8 cellular contexts compared by ENCODE assay signal in genomic region chr19:47514869-47515588, GRCh38. TPM values are rescaled to one million over a fixed set of nuclear protein-coding genes. Genes with fewer than 3 reads are reported as not detected.
A peak's percentile ranks its signal among the peaks of the same experiment; 100 is the strongest.
DNase-seq lines count a peak whose midpoint lies in the region; ATAC-seq and TF ChIP-seq lines count a peak whose summit lies in the region.

Gene NAPA, minus strand, starts transcription at chr19:47515063. Its CDS starts 123 bp downstream, at chr19:47514940.

- peak; percentile 92 for TF ChIP-seq EP300 in ovary (IDR thresholded peaks at IDR 0.05)

- ATAC-seq in HG02763 (IDR thresholded peaks at IDR 0.05; ENCODE audit: unreplicated experiment): peak; percentile 84
- ATAC-seq in activated naive CD8-positive, alpha-beta T cell treated with anti-CD3 and anti-CD28 coated beads, Interleukin-2, amount 50 U/mL, for 24 hours: peak; percentile 95
- peak; percentile 99 for ATAC-seq in Right ventricle myocardium inferior

- H3K27me3 ChIP-seq in ovary: no peaks in the 10 kb centered on the region
- no peaks in the 10 kb centered on the region for H3K27me3 ChIP-seq in thyroid gland

- no peaks in the 10 kb centered on the region for H3K9me3 ChIP-seq in ovary
- no peaks in the 10 kb centered on the region for H3K9me3 ChIP-seq in thyroid gland

- H3K27me3 Mint-ChIP-seq in activated naive CD8-positive, alpha-beta T cell treated with anti-CD3 and anti-CD28 coated beads, Interleukin-2, amount 50 U/mL, for 24 hours: peaks cover 2% of the 10 kb centered on the region

- H3K4me3 Mint-ChIP-seq in activated naive CD8-positive, alpha-beta T cell treated with anti-CD3 and anti-CD28 coated beads, Interleukin-2, amount 50 U/mL, for 24 hours: peak within 1 kb of the TSS; percentile 97

- 0 to 1% (median 0%) methylated on average over 58 to 78 of the region's 78 CpGs for WGBS in ovary, 3 donors
- 1 to 2% methylated on average over 17 to 54 of the region's 78 CpGs for WGBS in thyroid gland, 2 donors

- H3K36me3 ChIP-seq in ovary: no peaks in the 10 kb centered on the region
- H3K36me3 ChIP-seq in thyroid gland: no peaks in the 10 kb centered on the region

- H3K4me1 Mint-ChIP-seq in activated naive CD8-positive, alpha-beta T cell treated with anti-CD3 and anti-CD28 coated beads, Interleukin-2, amount 50 U/mL, for 24 hours: peaks cover 84% of the 10 kb centered on the region

- peaks cover 2% of the 10 kb centered on the region for H3K36me3 Mint-ChIP-seq in activated naive CD8-positive, alpha-beta T cell treated with anti-CD3 and anti-CD28 coated beads, Interleukin-2, amount 50 U/mL, for 24 hours (ENCODE audit: low read depth)

- TF ChIP-seq POLR2A in ovary (IDR thresholded peaks at IDR 0.05): peak; percentile 95
- TF ChIP-seq POLR2A in thyroid gland (IDR thresholded peaks at IDR 0.05): peak; percentile 62 to 91

- TF ChIP-seq CTCF in GM12865 (IDR thresholded peaks at IDR 0.05; ENCODE audit: insufficient read depth, low read depth, low read length, missing control alignments): no peak
- TF ChIP-seq CTCF in ovary (IDR thresholded peaks at IDR 0.05): peak in 2 of 3 donors; percentile 23 to 98
- TF ChIP-seq CTCF in thyroid gland (IDR thresholded peaks at IDR 0.05): peak in 1 of 6 experiments; percentile 97

- DNase-seq in GM12865 (ENCODE audit: low read depth): peak; percentile 100
- DNase-seq in NCI-H1417 treated with DMSO at 0.1 percent for 48 hours (lab: John Stamatoyannopoulos, UW): peak; percentile 99
- peak; percentile 100 for DNase-seq in SW480 (ENCODE audit: low spot score)
- peak; percentile 100 for DNase-seq in activated naive CD8-positive, alpha-beta T cell treated with anti-CD3 and anti-CD28 coated beads, Interleukin-2, amount 50 U/mL, for 24 hours
- DNase-seq in Right ventricle myocardium inferior (ENCODE audit: missing footprints): peak; percentile 100
- DNase-seq in ovary: peak; percentile 100
- DNase-seq in thyroid gland: peak; percentile 100

- H3K4me3 ChIP-seq in GM12865 (ENCODE audit: low read depth, low read length): peak within 1 kb of the TSS; percentile 87
- H3K4me3 ChIP-seq in ovary: peak within 1 kb of the TSS; percentile 78
- peak within 1 kb of the TSS; percentile 68 to 100 (median 70) for H3K4me3 ChIP-seq in thyroid gland (replicated peaks in 1 of 3)

- H3K4me1 ChIP-seq in ovary (ENCODE audit: insufficient read depth): peaks cover 34% of the 10 kb centered on the region
- H3K4me1 ChIP-seq in thyroid gland: peaks cover 41 to 43% of the 10 kb centered on the region in 2 donors

- intact Hi-C loops in Right ventricle myocardium inferior (cut with DNase I) (loop anchor here (1.0 to 5.0 kb wide), 5 partner anchors 31 to 182 kb away; partner anchors contain the start of genes BICRA and KPTN), ovary (cut with DNase I) (loop anchor here in 3 of 4 donors (5.0 to 10.0 kb wide), 6 partner anchors 78 to 260 kb away; partner anchors contain the start of genes BICRA (in 2 of the 3) and SELENOW (in 1 of the 3)), thyroid gland (cut with DNase I) (loop anchor here (10.0 kb wide), 1 partner anchor 80 kb away; no protein-coding TSS in a partner anchor)

- H3K9me3 Mint-ChIP-seq in activated naive CD8-positive, alpha-beta T cell treated with anti-CD3 and anti-CD28 coated beads, Interleukin-2, amount 50 U/mL, for 24 hours: no peaks in the 10 kb centered on the region

- H3K27ac ChIP-seq in ovary: peak within 1 kb of the TSS; percentile 85 to 97
- peak within 1 kb of the TSS; percentile 85 to 94 (median 92) for H3K27ac ChIP-seq in thyroid gland

- peak within 1 kb of the TSS; percentile 96 for H3K27ac Mint-ChIP-seq in activated naive CD8-positive, alpha-beta T cell treated with anti-CD3 and anti-CD28 coated beads, Interleukin-2, amount 50 U/mL, for 24 hours

RNA-seq across cellular contexts. Expression of gene NAPA, which starts in this region (rescaled TPM):
- 119 TPM for total RNA-seq in Right ventricle myocardium inferior
- total RNA-seq in ovary: 100 to 1,000 TPM in 2 of 7 donors, 10 to 100 TPM in 5; 76.5 to 101 (median 95.1) TPM
- polyA plus RNA-seq in ovary: 10 to 100 TPM; 59.4 to 74.5 TPM
- total RNA-seq in thyroid gland: 100 to 1,000 TPM; 146 to 354 (median 213) TPM

Comparison
In these comparisons a context has a peak if more than half of its experiments do, and no peak if none do; other contexts are left out.
1. Peak in every context shown above with its lines: DNase-seq, ATAC-seq, H3K4me3 ChIP-seq and H3K27ac ChIP-seq.